1 cellular context compared by ENCODE assay signal in genomic region chr9:37465249-37466036, GRCh38.
TF ChIP-seq lines count a peak whose summit lies in the region.

Gene ZBTB5 (minus strand): TSS chr9:37465450. CDS start chr9:37442551, 22,899 bp downstream.

TF ChIP-seq in K562, 482 proteins besides CTCF, POLR2A, EP300 and RAD21 (continued from another document and continues in another):
- TF ChIP-seq ZBTB40 (IDR thresholded peaks at IDR 0.05) = peak; percentile 91
- no peak for TF ChIP-seq ZBTB40 (CRISPR knock-in tag; IDR thresholded peaks at IDR 0.05)
- TF ChIP-seq HMG20A (CRISPR knock-in tag; conservative IDR thresholded peaks at IDR 0.05) = no peak
- TF ChIP-seq SMAD2 (IDR thresholded peaks at IDR 0.05; ENCODE audit: low read depth, low read length) = no peak
- peak in 1 of 2 experiments; percentile 94; a peak in 2 of 4 replicates for TF ChIP-seq HDAC1 (IDR thresholded peaks at IDR 0.05)
- no peak; a peak in 1 of 4 replicates for TF ChIP-seq SRF (CRISPR knock-in tag; IDR thresholded peaks at IDR 0.05)
- no peak for TF ChIP-seq U2AF2 (optimal IDR thresholded peaks at IDR 0.05; ENCODE audit: low read depth, low read length)
- TF ChIP-seq FOSL1 (tag; conservative IDR thresholded peaks at IDR 0.05) = 0 out of 2 replicates have a peak, but pooled peaks have one; percentile 7
- TF ChIP-seq ZNF23 (CRISPR knock-in tag; IDR thresholded peaks at IDR 0.05) = no peak
- no peak for TF ChIP-seq ZNF609 (CRISPR knock-in tag; IDR thresholded peaks at IDR 0.05; ENCODE audit: borderline replicate concordance)
- no peak for TF ChIP-seq KDM2B (CRISPR knock-in tag; IDR thresholded peaks at IDR 0.05)
- TF ChIP-seq CEBPG (CRISPR knock-in tag; IDR thresholded peaks at IDR 0.05) = no peak; the same call in 1 of the 2 replicates
- TF ChIP-seq CEBPG (tag; conservative IDR thresholded peaks at IDR 0.05 in 1 of 2, IDR thresholded peaks at IDR 0.05 in 1 of 2) = peak; percentile 67 to 90
- no peak for TF ChIP-seq NUFIP1 (IDR thresholded peaks at IDR 0.05; ENCODE audit: partially characterized antibody)
- peak; percentile 94 for TF ChIP-seq GABPB1 (CRISPR knock-in tag; IDR thresholded peaks at IDR 0.05)
- 0 out of 2 replicates have a peak, but pooled peaks have one; percentile 21 for TF ChIP-seq KAT7 (CRISPR knock-in tag; IDR thresholded peaks at IDR 0.05; ENCODE audit: borderline replicate concordance)
- peak; percentile 92 for TF ChIP-seq PKNOX1 (IDR thresholded peaks at IDR 0.05)
- TF ChIP-seq FOXP4 (CRISPR knock-in tag; IDR thresholded peaks at IDR 0.05; ENCODE audit: borderline replicate concordance) = no peak
- no peak for TF ChIP-seq KHSRP (IDR thresholded peaks at IDR 0.05)
- TF ChIP-seq HEY1 (CRISPR knock-in tag; IDR thresholded peaks at IDR 0.05; ENCODE audit: borderline replicate concordance) = no peak
- no peak for TF ChIP-seq SMARCC2 (IDR thresholded peaks at IDR 0.05; ENCODE audit: low read depth)
- TF ChIP-seq ZNF717 (CRISPR knock-in tag; IDR thresholded peaks at IDR 0.05) = no peak
- TF ChIP-seq MLX (CRISPR knock-in tag; conservative IDR thresholded peaks at IDR 0.05) = no peak
- no peak for TF ChIP-seq TSC22D4 (tag; IDR thresholded peaks at IDR 0.05)
- no peak for TF ChIP-seq BMI1 (IDR thresholded peaks at IDR 0.05; ENCODE audit: low read length)
- TF ChIP-seq NKRF (IDR thresholded peaks at IDR 0.05; ENCODE audit: borderline replicate concordance) = peak; percentile 95; the same call in 1 of the 2 replicates
- TF ChIP-seq FOS (IDR thresholded peaks at IDR 0.05; ENCODE audit: extremely low read depth, insufficient read length) = peak; percentile 93
- TF ChIP-seq NONO (IDR thresholded peaks at IDR 0.05; ENCODE audit: low read depth in 2 of 2, low read length in 1 of 2) = no peak
- peak; percentile 57 for TF ChIP-seq SMAD1 (IDR thresholded peaks at IDR 0.05; ENCODE audit: low read depth, low read length, partially characterized antibody)
- TF ChIP-seq THAP12 (CRISPR knock-in tag; IDR thresholded peaks at IDR 0.05) = no peak
- TF ChIP-seq PHF20 (IDR thresholded peaks at IDR 0.05; ENCODE audit: partially characterized antibody) = peak; percentile 14
- TF ChIP-seq TBL1XR1 (IDR thresholded peaks at IDR 0.05; ENCODE audit: low read length in 2 of 2) = peak in 1 of 2 experiments; percentile 29; a peak in 1 of 4 replicates
- peak in 1 of 2 experiments; percentile 42; a peak in 2 of 4 replicates for TF ChIP-seq KDM4B (IDR thresholded peaks at IDR 0.05; ENCODE audit: borderline replicate concordance in 2 of 2, low read depth in 1 of 2)
- no peak for TF ChIP-seq ZNF79 (CRISPR knock-in tag; IDR thresholded peaks at IDR 0.05; ENCODE audit: low read depth)
- TF ChIP-seq SNIP1 (IDR thresholded peaks at IDR 0.05; ENCODE audit: low read depth) = no peak
- peak; percentile 84 for TF ChIP-seq MYC (IDR thresholded peaks at IDR 0.05; ENCODE audit: low read depth, low read length)
- TF ChIP-seq MYC (CRISPR knock-in tag; IDR thresholded peaks at IDR 0.05; ENCODE audit: borderline replicate concordance, low read depth) = no peak
- TF ChIP-seq TCF7 (IDR thresholded peaks at IDR 0.05; ENCODE audit: borderline replicate concordance) = no peak
- TF ChIP-seq ZNF146 (CRISPR knock-in tag; IDR thresholded peaks at IDR 0.05; ENCODE audit: unreplicated experiment) = no peak
- no peak for TF ChIP-seq CBX1 (IDR thresholded peaks at IDR 0.05; ENCODE audit: low read depth)
